In genomic region chr10:79407811-79408795, GRCh38 we compare ENCODE assay signal across 13 cellular contexts. TPM values are rescaled to one million over a fixed set of nuclear protein-coding genes. Genes with fewer than 3 reads are reported as not detected.
DNase-seq lines count a peak whose midpoint lies in the region; ATAC-seq and TF ChIP-seq lines count a peak whose summit lies in the region.
"Had no signal": no experiment of that assay in that cellular context is flagged by ENCODE, and none has a peak within 500 bp of the region (broad histone marks: within the 10 kb centered on the region; RNA-seq: fewer than 3 reads in every experiment).

No MANE protein-coding gene starts in this region.

- H3K27me3 ChIP-seq in SJCRH30 (no peaks in the 10 kb centered on the region), fibroblast of lung (ENCODE audit: control insufficient read depth, insufficient read depth, low read length) (no peaks in the 10 kb centered on the region)
- H3K27me3 ChIP-seq: neural progenitor cell, Peyer's patch had no signal

- no peak overlapping the region for H2AFZ ChIP-seq in fibroblast of lung (ENCODE audit: low read length)
- H2AFZ ChIP-seq: neural progenitor cell had no signal

- H3K27ac ChIP-seq in SJCRH30, result no peak overlapping the region
- H3K27ac ChIP-seq in fibroblast of lung (ENCODE audit: insufficient read depth, low read length), result no peak overlapping the region
- H3K27ac ChIP-seq: HL-60, neural progenitor cell had no signal

- no peaks in the 10 kb centered on the region for H3K9me3 Mint-ChIP-seq in mesothelial cell of epicardium
- H3K9me3 Mint-ChIP-seq: activated CD4-positive, alpha-beta T cell treated with anti-CD3 and anti-CD28 coated beads, Interleukin-2, amount 10 ng/mL, durations not matched to agents 7 days and 5 days; activated naive CD8-positive, alpha-beta T cell treated with anti-CD3 and anti-CD28 coated beads, Interleukin-2, amount 10 ng/mL, durations not matched to agents 7 days and 5 days; neural progenitor cell had no signal

- no peaks in the 10 kb centered on the region for H3K36me3 Mint-ChIP-seq in mesothelial cell of epicardium
- H3K36me3 Mint-ChIP-seq: activated naive CD8-positive, alpha-beta T cell treated with anti-CD3 and anti-CD28 coated beads, Interleukin-2, amount 10 ng/mL, durations not matched to agents 7 days and 5 days; neural progenitor cell had no signal

- H3K4me1 Mint-ChIP-seq in mesothelial cell of epicardium, result peaks cover 49% of the 10 kb centered on the region

- H3K9me3 ChIP-seq in SJCRH30 (replicated peaks) (no peaks in the 10 kb centered on the region), fibroblast of lung (ENCODE audit: control insufficient read depth, insufficient read depth, low read depth, low read length) (no peaks in the 10 kb centered on the region)
- H3K9me3 ChIP-seq: HAP-1, Peyer's patch had no signal

- H3K27me3 Mint-ChIP-seq in mesothelial cell of epicardium (ENCODE audit: low read depth), result no peaks in the 10 kb centered on the region
- H3K27me3 Mint-ChIP-seq: activated CD4-positive, alpha-beta T cell treated with anti-CD3 and anti-CD28 coated beads, Interleukin-2, amount 10 ng/mL, durations not matched to agents 7 days and 5 days had no signal

- no peak for TF ChIP-seq CTCF in fibroblast of lung (conservative IDR thresholded peaks at IDR 0.05 in 1 of 2, IDR thresholded peaks at IDR 0.05 in 1 of 2; ENCODE audit: low read depth in 1 of 2, low read length in 2 of 2)
- no peak for TF ChIP-seq CTCF in mesothelial cell of epicardium (IDR thresholded peaks at IDR 0.05; ENCODE audit: unreplicated experiment)

- no peak overlapping the region for H3K4me3 ChIP-seq in SJCRH30
- H3K4me3 ChIP-seq in fibroblast of lung (replicated peaks in 1 of 4; ENCODE audit: control extremely low read depth in 1 of 4, insufficient read depth in 1 of 4, low read depth in 3 of 4, low read length in 4 of 4), result no peak overlapping the region
- H3K4me3 ChIP-seq: HAP-1, neural progenitor cell, Peyer's patch had no signal

- H4K20me1 ChIP-seq in fibroblast of lung (ENCODE audit: control insufficient read depth, extremely low read depth, insufficient read depth, low read length), result no peaks in the 10 kb centered on the region

- H3K27ac Mint-ChIP-seq in mesothelial cell of epicardium, result peak overlapping the region; percentile 53
- H3K27ac Mint-ChIP-seq: activated CD4-positive, alpha-beta T cell treated with anti-CD3 and anti-CD28 coated beads, Interleukin-2, amount 10 ng/mL, durations not matched to agents 7 days and 5 days; activated naive CD8-positive, alpha-beta T cell treated with anti-CD3 and anti-CD28 coated beads, Interleukin-2, amount 10 ng/mL, durations not matched to agents 7 days and 5 days; neural progenitor cell had no signal

- no peak for ATAC-seq in GM19397 (IDR thresholded peaks at IDR 0.05; ENCODE audit: unreplicated experiment)

- peak; percentile 70 to 84 for DNase-seq in SJCRH30
- peak; percentile 66 to 76 for DNase-seq in fibroblast of lung (ENCODE audit: low read depth in 2 of 2)
- DNase-seq in mesothelial cell of epicardium (ENCODE audit: low spot score in 2 of 2, unreplicated experiment in 2 of 2), result no peak
- peak; percentile 72 for DNase-seq in ureter (ENCODE audit: low spot score)
- no peak for DNase-seq in NCI-H2107 (lab: John Stamatoyannopoulos, UW)
- no peak for DNase-seq in T-helper 1 cell
- DNase-seq: activated CD4-positive, alpha-beta T cell treated with anti-CD3 and anti-CD28 coated beads, Interleukin-2, amount 10 ng/mL, durations not matched to agents 7 days and 5 days; activated naive CD8-positive, alpha-beta T cell treated with anti-CD3 and anti-CD28 coated beads, Interleukin-2, amount 10 ng/mL, durations not matched to agents 7 days and 5 days had no signal

- H3K9ac ChIP-seq in fibroblast of lung (ENCODE audit: insufficient read depth, low read length), result no peak overlapping the region
- H3K9ac ChIP-seq: neural progenitor cell had no signal

- peaks cover 25% of the 10 kb centered on the region for H3K79me2 ChIP-seq in fibroblast of lung (ENCODE audit: control insufficient read depth, insufficient read depth, low read length)

- H3K36me3 ChIP-seq in SJCRH30, result peaks cover 23% of the 10 kb centered on the region
- peaks cover 15% of the 10 kb centered on the region for H3K36me3 ChIP-seq in fibroblast of lung (ENCODE audit: control insufficient read depth, insufficient read depth, low read length)
- H3K36me3 ChIP-seq: HAP-1, neural progenitor cell, Peyer's patch had no signal

- H3K4me3 Mint-ChIP-seq in mesothelial cell of epicardium, result no peak overlapping the region
- H3K4me3 Mint-ChIP-seq: activated CD4-positive, alpha-beta T cell treated with anti-CD3 and anti-CD28 coated beads, Interleukin-2, amount 10 ng/mL, durations not matched to agents 7 days and 5 days; activated naive CD8-positive, alpha-beta T cell treated with anti-CD3 and anti-CD28 coated beads, Interleukin-2, amount 10 ng/mL, durations not matched to agents 7 days and 5 days; neural progenitor cell had no signal

- H3K4me2 ChIP-seq in fibroblast of lung (ENCODE audit: extremely low read depth, insufficient read depth, low read length), result peak overlapping the region; percentile 19
- H3K4me2 ChIP-seq: neural progenitor cell had no signal

- H3K4me1 ChIP-seq in SJCRH30 (peaks cover 56% of the 10 kb centered on the region), fibroblast of lung (ENCODE audit: control insufficient read depth, extremely low read depth, insufficient read depth, low read length) (peaks cover 52% of the 10 kb centered on the region)
- H3K4me1 ChIP-seq: HAP-1 had no signal

RNA-seq across cellular contexts. Expression of gene ZCCHC24, which starts 37.3 kb away (rescaled TPM):
- 53.1 and 53.7 TPM in 2 replicates for total RNA-seq in SJCRH30 (2014; rRNA removed; shearing (Covaris generic))
- 40.3 and 44.4 TPM in 2 replicates for total RNA-seq in fibroblast of lung
- 30.2 and 33.2 TPM in 2 replicates for polyA plus RNA-seq in fibroblast of lung
- polyA plus RNA-seq in fibroblast of lung (2012), result 45.0 and 51.9 TPM in 2 replicates
- polyA minus RNA-seq in fibroblast of lung (ENCODE audit: low replicate concordance), result 92.5 and 96.5 TPM in 2 replicates
- 31.8 to 34.0 TPM (median 33.2 TPM) in 3 replicates for total RNA-seq in mesothelial cell of epicardium
- total RNA-seq in ureter, result 33.9 TPM

Comparison
In these comparisons a context has a peak if more than half of its experiments do, and no peak if none do; other contexts are left out.
1. DNase-seq: peak in SJCRH30 (2 of 2), fibroblast of lung (2 of 2) and ureter (single experiment); none in mesothelial cell of epicardium (0 of 2), NCI-H2107 (single experiment) and T-helper 1 cell (0 of 5).